28 cellular contexts compared by ENCODE assay signal in the genomic region with DNA sequence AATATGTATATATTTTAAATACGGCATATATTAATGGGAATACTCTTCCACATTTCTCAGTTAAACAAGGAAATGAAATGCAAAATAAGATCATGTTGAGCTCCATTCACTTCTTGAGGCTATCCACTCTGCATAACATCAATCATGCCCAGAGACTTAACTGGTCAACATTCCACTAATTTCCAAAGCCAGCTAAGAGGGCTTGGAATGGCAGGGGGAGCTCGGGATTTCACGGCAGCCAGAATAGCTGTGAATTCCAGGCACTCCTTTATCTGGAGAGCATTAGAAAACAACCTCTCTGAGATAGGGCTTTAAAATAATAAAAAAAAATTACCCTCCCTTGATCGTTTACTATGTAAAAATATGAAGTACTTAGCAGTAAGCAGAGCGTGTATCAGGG.
DNase-seq lines count a peak whose midpoint lies in the region; FAIRE-seq and TF ChIP-seq lines count a peak whose summit lies in the region.
"Had no signal": no experiment of that assay in that cellular context is flagged by ENCODE, and none has a peak within 500 bp of the region (broad histone marks: within the 10 kb centered on the region; RNA-seq: fewer than 3 reads in every experiment).

No MANE protein-coding gene starts in this region.

- DNase-seq in GM04503 (ENCODE audit: low read depth) (peak; percentile 25), astrocyte (ENCODE audit: low read depth) (peak; percentile 73), islet precursor cell (peak; percentile 76), NCI-H524 treated with DMSO at 0.1 percent for 48 hours (lab: John Stamatoyannopoulos, UW) (no peak), RWPE1 (ENCODE audit: low spot score) (no peak)
- no peak for DNase-seq in activated CD4-positive, alpha-beta T cell treated with anti-CD3 and anti-CD28 coated beads, Interleukin-2, amount 50 U/mL, for 4 hours
- no peak for DNase-seq in effector CD8-positive, alpha-beta T cell (lab: John Stamatoyannopoulos, UW)
- DNase-seq: activated CD4-positive, alpha-beta T cell treated with anti-CD3 and anti-CD28 coated beads for 48 hours; activated naive CD4-positive, alpha-beta T cell treated with Interleukin-2 at 50 U/mL for 16 hours; activated T-cell treated with anti-CD3 and anti-CD28 coated beads, Interleukin-2, amount 50 U/mL, for 48 hours; amniotic stem cell; colonic mucosa; gastrocnemius medialis; GM23248; hypothalamus; naive thymus-derived CD4-positive, alpha-beta T cell; NCI-H1694; RPMI8226; stimulated activated CD4-positive, alpha-beta T cell treated with anti-CD3 and anti-CD28 coated beads, Interleukin-4, amount 100 ng/mL, for 24 hours; stimulated activated naive B cell treated with anti-CD40 and anti-IgM and Interleukin-4, amounts not matched to agents 10 μg/mL and 1 μg/mL and 100 μg/mL, for 72 hours had no signal

- H3K27ac Mint-ChIP-seq in astrocyte (ENCODE audit: unreplicated experiment): peak overlapping the region; percentile 71
- H3K27ac Mint-ChIP-seq: naive thymus-derived CD4-positive, alpha-beta T cell; stimulated activated naive B cell treated with anti-CD40 and anti-IgM and Interleukin-4, amounts not matched to agents 10 μg/mL and 1 μg/mL and 100 μg/mL, for 72 hours had no signal

- H3K36me3 ChIP-seq in astrocyte (ENCODE audit: insufficient read depth, low read length) (no peaks in the 10 kb centered on the region), parathyroid adenoma (ENCODE audit: control insufficient read depth, insufficient read depth, low read length) (no peaks in the 10 kb centered on the region)
- H3K36me3 ChIP-seq: colonic mucosa, gastrocnemius medialis had no signal

- H3K4me2 ChIP-seq in astrocyte (ENCODE audit: low read length): no peak overlapping the region
- H3K4me2 ChIP-seq in parathyroid adenoma (ENCODE audit: low read length): no peak overlapping the region

- H3K27me3 Mint-ChIP-seq in astrocyte (ENCODE audit: low read depth, unreplicated experiment): no peaks in the 10 kb centered on the region
- H3K27me3 Mint-ChIP-seq: stimulated activated naive B cell treated with anti-CD40 and anti-IgM and Interleukin-4, amounts not matched to agents 10 μg/mL and 1 μg/mL and 100 μg/mL, for 72 hours had no signal

- TF ChIP-seq CTCF in astrocyte (IDR thresholded peaks at IDR 0.05; ENCODE audit: insufficient read depth, low read depth, low read length) (no peak), parathyroid adenoma (IDR thresholded peaks at IDR 0.05) (no peak), RWPE1 (conservative IDR thresholded peaks at IDR 0.05; ENCODE audit: low read depth) (no peak)

- H2AFZ ChIP-seq in astrocyte (ENCODE audit: low read depth, low read length) (no peak overlapping the region), parathyroid adenoma (no peak overlapping the region)
- H2AFZ ChIP-seq: GM23248 had no signal

- no peaks in the 10 kb centered on the region for H3K27me3 ChIP-seq in astrocyte (ENCODE audit: insufficient read depth, low read length)
- no peaks in the 10 kb centered on the region for H3K27me3 ChIP-seq in parathyroid adenoma (ENCODE audit: control insufficient read depth, insufficient read depth, low read length)
- H3K27me3 ChIP-seq: colonic mucosa, gastrocnemius medialis, right atrium auricular region had no signal

- CTCF ChIA-PET in RWPE1 (lab: Yijun Ruan, JAX): interaction anchor here (0.6 to 0.8 kb wide), 5 partner anchors 57 to 1406 kb away, joined by 3 to 4 read pairs (median 3); no protein-coding TSS in a partner anchor

- H3K79me2 ChIP-seq in astrocyte (ENCODE audit: insufficient read depth, low read length): no peaks in the 10 kb centered on the region
- peaks cover 18% of the 10 kb centered on the region for H3K79me2 ChIP-seq in parathyroid adenoma

- no peaks in the 10 kb centered on the region for H4K20me1 ChIP-seq in astrocyte (ENCODE audit: insufficient read depth, low read length)

- FAIRE-seq in astrocyte (lab: Jason Lieb, UNC): no peak
- FAIRE-seq: bronchial epithelial cell, endometrium, HTR-8/SVneo had no signal

- peaks cover 40% of the 10 kb centered on the region for H3K4me1 Mint-ChIP-seq in astrocyte (ENCODE audit: low read depth, unreplicated experiment)
- H3K4me1 Mint-ChIP-seq: naive thymus-derived CD4-positive, alpha-beta T cell; stimulated activated naive B cell treated with anti-CD40 and anti-IgM and Interleukin-4, amounts not matched to agents 10 μg/mL and 1 μg/mL and 100 μg/mL, for 72 hours had no signal

- H3K9ac ChIP-seq in astrocyte (ENCODE audit: low read length): no peak overlapping the region
- H3K9ac ChIP-seq in parathyroid adenoma: no peak overlapping the region
- H3K9ac ChIP-seq: GM23248 had no signal

- H3K4me3 ChIP-seq in astrocyte (ENCODE audit: insufficient read depth, low read depth, low read length) (no peak overlapping the region), parathyroid adenoma (ENCODE audit: low read depth, low read length) (no peak overlapping the region)
- H3K4me3 ChIP-seq: colonic mucosa, gastrocnemius medialis, GM23248, right atrium auricular region, SK-N-MC, thoracic aorta had no signal

- H3K4me1 ChIP-seq in astrocyte (ENCODE audit: insufficient read depth, low read length): peaks cover 6% of the 10 kb centered on the region
- H3K4me1 ChIP-seq in parathyroid adenoma: peaks cover 68% of the 10 kb centered on the region
- H3K4me1 ChIP-seq: colonic mucosa, gastrocnemius medialis, right atrium auricular region had no signal

- no peaks in the 10 kb centered on the region for H3K36me3 Mint-ChIP-seq in astrocyte (ENCODE audit: low read depth, unreplicated experiment)
- H3K36me3 Mint-ChIP-seq: naive thymus-derived CD4-positive, alpha-beta T cell had no signal

- H3K9me3 Mint-ChIP-seq in astrocyte (ENCODE audit: unreplicated experiment): no peaks in the 10 kb centered on the region
- H3K9me3 Mint-ChIP-seq: stimulated activated naive B cell treated with anti-CD40 and anti-IgM and Interleukin-4, amounts not matched to agents 10 μg/mL and 1 μg/mL and 100 μg/mL, for 72 hours had no signal

- H3K9me3 ChIP-seq in astrocyte (ENCODE audit: insufficient read depth, low read depth, low read length) (no peaks in the 10 kb centered on the region), parathyroid adenoma (ENCODE audit: control insufficient read depth, low read length) (no peaks in the 10 kb centered on the region)
- H3K9me3 ChIP-seq: colonic mucosa, gastrocnemius medialis, right atrium auricular region, thoracic aorta had no signal

- H3K27ac ChIP-seq in astrocyte (ENCODE audit: low read depth, low read length) (no peak overlapping the region), parathyroid adenoma (peak overlapping the region; percentile 73), RWPE1 (no peak overlapping the region)
- H3K27ac ChIP-seq: C4-2B, colonic mucosa, gastrocnemius medialis, GM23248, right atrium auricular region, SK-N-MC, thoracic aorta had no signal

- no peak overlapping the region for H3K4me3 Mint-ChIP-seq in astrocyte (ENCODE audit: unreplicated experiment)
- H3K4me3 Mint-ChIP-seq: naive thymus-derived CD4-positive, alpha-beta T cell; stimulated activated naive B cell treated with anti-CD40 and anti-IgM and Interleukin-4, amounts not matched to agents 10 μg/mL and 1 μg/mL and 100 μg/mL, for 72 hours had no signal

- POLR2A ChIA-PET in RWPE1 (lab: Yijun Ruan, JAX; ENCODE audit: low non-redundant PET): no interaction called here

Comparison
In these comparisons a context has a peak if more than half of its experiments do, and no peak if none do; other contexts are left out.
1. DNase-seq: peak in GM04503 (single experiment), astrocyte (single experiment) and islet precursor cell (single experiment); none in NCI-H524 treated with DMSO at 0.1 percent for 48 hours (single experiment), activated CD4-positive, alpha-beta T cell treated with anti-CD3 and anti-CD28 coated beads, Interleukin-2, amount 50 U/mL, for 4 hours (0 of 2), RWPE1 (single experiment) and effector CD8-positive, alpha-beta T cell (single experiment).